6 cellular contexts compared by ENCODE assay signal in the genomic region with DNA sequence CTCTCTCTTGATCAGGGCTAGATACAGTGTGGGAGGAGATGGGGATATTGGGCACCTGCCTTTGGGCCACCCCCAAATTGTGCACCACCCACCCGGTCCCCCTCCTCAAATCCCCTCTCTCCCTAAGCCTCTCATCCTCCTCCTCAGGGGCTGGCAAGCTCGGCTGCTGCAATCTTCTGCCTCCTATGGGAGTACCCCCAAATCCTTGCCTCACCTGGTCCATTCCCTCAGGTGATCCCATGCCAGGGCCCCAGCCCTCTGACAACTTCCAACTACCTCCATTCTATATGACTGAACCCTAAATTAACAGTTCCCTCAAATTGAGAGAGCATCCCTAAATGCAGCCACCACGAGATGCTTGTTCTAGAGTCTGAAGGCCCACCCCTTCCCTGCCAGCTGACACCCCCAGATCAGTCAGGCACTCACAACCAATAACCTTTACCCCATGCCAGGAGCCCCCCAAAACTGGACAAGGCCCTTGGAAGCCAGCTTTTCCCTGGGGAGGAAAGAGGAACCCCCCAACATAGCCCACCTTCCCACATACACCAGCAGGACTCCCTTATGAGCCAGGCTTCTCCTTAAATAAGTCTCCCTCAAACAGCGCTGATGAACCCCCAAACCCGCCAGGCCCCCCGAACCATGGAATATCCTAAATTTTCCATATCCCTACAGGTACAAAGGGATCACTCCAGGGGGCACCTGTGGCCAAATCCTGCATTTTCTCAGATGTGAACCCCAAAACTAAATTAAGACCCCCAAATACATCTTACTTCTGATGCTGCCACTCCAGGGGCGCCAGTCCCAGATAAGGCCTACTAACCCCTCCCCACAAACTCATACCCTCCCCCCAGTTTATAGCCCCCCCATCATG. TPM values are rescaled to one million over a fixed set of nuclear protein-coding genes. Genes with fewer than 3 reads are reported as not detected.
DNase-seq lines count a peak whose midpoint lies in the region; ATAC-seq, FAIRE-seq and TF ChIP-seq lines count a peak whose summit lies in the region.

No MANE protein-coding gene starts in this region.

- H3K4me3 Mint-ChIP-seq in GM23338 = peak overlapping the region; percentile 70
- H3K4me3 Mint-ChIP-seq in nephron progenitor cell = peak overlapping the region; percentile 83

- peaks cover 17% of the 10 kb centered on the region for H3F3A ChIP-seq in GM23338 (replicated peaks; ENCODE audit: low read depth)

- H3K27me3 Mint-ChIP-seq in GM23338 (ENCODE audit: insufficient read depth, low read depth, poor library complexity) (peaks cover 45% of the 10 kb centered on the region), nephron progenitor cell (ENCODE audit: low read depth, poor library complexity) (no peaks in the 10 kb centered on the region)

- intact Hi-C loops in K562 (cut with micrococcal nuclease) = no loop called here

- H3K27ac ChIP-seq in GM23338 (ENCODE audit: low read depth) (no peak overlapping the region; the same call in 1 of the 2 replicates), K562 (ENCODE audit: extremely low read depth, low read depth, low read length) (peak overlapping the region; percentile 52; the same call in 1 of the 3 replicates)

- H3K27ac Mint-ChIP-seq in GM23338 (peak overlapping the region; percentile 86; the same call in 1 of the 2 replicates), nephron progenitor cell (peak overlapping the region; percentile 92)

- TF ChIP-seq RAD21 in K562 (CRISPR knock-in tag; conservative IDR thresholded peaks at IDR 0.05 in 1 of 2, IDR thresholded peaks at IDR 0.05 in 1 of 2) = no peak

- TF ChIP-seq CTCF in GM23338 (conservative IDR thresholded peaks at IDR 0.05; ENCODE audit: low read depth in 2 of 2) (no peak), K562 (IDR thresholded peaks at IDR 0.05 in 2 of 3, conservative IDR thresholded peaks at IDR 0.05 in 1 of 3; ENCODE audit: insufficient read depth in 2 of 3, low read depth in 1 of 3, low read length in 3 of 3) (no peak), nephron progenitor cell (IDR thresholded peaks at IDR 0.05) (no peak)

- peak overlapping the region; percentile 73 for H3K4me3 ChIP-seq in GM23338
- peak overlapping the region; percentile 44 for H3K4me3 ChIP-seq in K562

- no peak for TF ChIP-seq POLR2A in K562 (conservative IDR thresholded peaks at IDR 0.05)

- H3K9me2 ChIP-seq in GM23338 (ENCODE audit: insufficient read depth) = no peaks in the 10 kb centered on the region

- WGBS in K562 (ENCODE audit: insufficient coverage, low coverage, missing lambda C conversion rate) = 5% methylated on average over 7 of the region's 7 CpGs

- peak overlapping the region; percentile 95 for H3K4me2 ChIP-seq in GM23338
- peak overlapping the region; percentile 73 for H3K4me2 ChIP-seq in K562 (ENCODE audit: insufficient read depth, low read length)

- CTCF ChIA-PET in K562 (lab: Yijun Ruan, JAX; ENCODE audit: low intra/inter-chr PET ratio) = no interaction called here

- H4K20me1 ChIP-seq in GM23338 (replicated peaks; ENCODE audit: insufficient read depth) = peaks cover 5% of the 10 kb centered on the region; the same call in 1 of the 2 replicates
- H4K20me1 ChIP-seq in K562 (replicated peaks; ENCODE audit: control insufficient read depth, insufficient read depth, low read length) = peaks cover 6% of the 10 kb centered on the region

- H3K4me1 Mint-ChIP-seq in GM23338 (peaks cover 60% of the 10 kb centered on the region), nephron progenitor cell (peaks cover 86% of the 10 kb centered on the region)

- H2AFZ ChIP-seq in GM23338 = no peak overlapping the region
- no peak overlapping the region for H2AFZ ChIP-seq in K562 (ENCODE audit: low read depth, low read length)

- H3K79me2 ChIP-seq in GM23338 (replicated peaks; ENCODE audit: insufficient read depth) (peaks cover 29% of the 10 kb centered on the region), K562 (ENCODE audit: control insufficient read depth, insufficient read depth, low read length) (peaks cover 56% of the 10 kb centered on the region)

- DNase-seq in GM23338 (ENCODE audit: low spot score) = no peak
- DNase-seq in K562 (ENCODE audit: extremely low read depth in 1 of 4, low spot score in 3 of 4) = no peak
- no peak for DNase-seq in nephron progenitor cell
- DNase-seq in cerebellar nuclear complex (lab: John Stamatoyannopoulos, UW) = no peak
- DNase-seq in NCI-H1105 treated with DMSO at 0.1 percent for 48 hours (lab: John Stamatoyannopoulos, UW) = no peak

- no peaks in the 10 kb centered on the region for H3K36me3 ChIP-seq in GM23338 (ENCODE audit: insufficient read depth)
- H3K36me3 ChIP-seq in K562 (ENCODE audit: control insufficient read depth, insufficient read depth, low read length) = peaks cover 11% of the 10 kb centered on the region; the same call in 2 of the 3 replicates

- POLR2A ChIA-PET in K562 (lab: Yijun Ruan, JAX) = interaction anchor here (0.6 to 0.7 kb wide), 2 partner anchors 10 to 136 kb away, joined by 3 to 4 read pairs; no protein-coding TSS in a partner anchor

- H3K9me1 ChIP-seq in K562 (ENCODE audit: control insufficient read depth, insufficient read depth, low read length) = peaks cover 6% of the 10 kb centered on the region

- no peak for TF ChIP-seq EP300 in K562 (IDR thresholded peaks at IDR 0.05; ENCODE audit: low read length)

- H3K9me3 Mint-ChIP-seq in GM23338 (no peaks in the 10 kb centered on the region; the same call in 1 of the 3 replicates), nephron progenitor cell (no peaks in the 10 kb centered on the region)

- H3K9me3 ChIP-seq in K562 (replicated peaks; ENCODE audit: control insufficient read depth, insufficient read depth, low read depth, low read length) = no peaks in the 10 kb centered on the region

- H3K36me3 Mint-ChIP-seq in GM23338 (ENCODE audit: low read depth) = peaks cover 14% of the 10 kb centered on the region
- H3K36me3 Mint-ChIP-seq in nephron progenitor cell (ENCODE audit: low read depth) = peaks cover 6% of the 10 kb centered on the region

- H3K4me1 ChIP-seq in GM23338 (ENCODE audit: insufficient read depth) (peaks cover 53% of the 10 kb centered on the region), K562 (replicated peaks in 1 of 2; ENCODE audit: control insufficient read depth in 2 of 2, insufficient read depth in 2 of 2, low read length in 2 of 2) (peaks cover 39 to 56% of the 10 kb centered on the region in 2 experiments)

- BruUV-seq in K562 (replicated peaks; lab: Mats Ljungman, UMichigan) = TSS peak; percentile 38

- FAIRE-seq in K562 (lab: Jason Lieb, UNC) = no peak

- H3K27me3 ChIP-seq in GM23338 (ENCODE audit: insufficient read depth) (no peaks in the 10 kb centered on the region), K562 (ENCODE audit: control insufficient read depth in 2 of 2, insufficient read depth in 2 of 2, low read length in 2 of 2) (no peaks in the 10 kb centered on the region)

- ATAC-seq in GM23338 (no peak), K562 (no peak), HG02870 (IDR thresholded peaks at IDR 0.05; ENCODE audit: unreplicated experiment) (no peak)

- in situ Hi-C loops in K562 (cut with MboI) = no loop called here

- H3K9ac ChIP-seq in K562 (ENCODE audit: insufficient read depth in 1 of 2, low read depth in 2 of 2, low read length in 2 of 2) = peak overlapping the region in 1 of 2 experiments; percentile 82; a peak in 1 of 4 replicates

RNA-seq across cellular contexts. Expression of gene DLG4, which starts 3.2 kb away (rescaled TPM):
- 28.7 and 31.0 TPM in 2 replicates for total RNA-seq in GM23338 (2014; rRNA removed; shearing (Covaris generic))
- polyA plus RNA-seq in GM23338 (2016; fragmentation: Nextera tagmentation; extraction: Ambion mirVana) (7.7 and 11.1 TPM in 2 replicates), K562 (2011; rRNA removed) (4.6 and 9.8 TPM in 2 replicates), K562 (2014; fragmentation: Illumina TruSeq; extraction: Trizol) (6.3 and 7.8 TPM in 2 replicates), K562 (2014; fragmentation: Nextera tagmentation; extraction: Ambion mirVana) (under 1 TPM; 0.03 to 0.07 TPM), K562 (2014; rRNA removed) (6.6 and 8.5 TPM in 2 replicates)
- 43.5 and 75.5 TPM in 2 replicates for total RNA-seq in K562 (2011; cell fraction: chromatin; rRNA removed; ENCODE audit: low replicate concordance)
- 21.5 and 23.8 TPM in 2 replicates for total RNA-seq in K562 (2011; cell fraction: nucleolus; rRNA removed)
- total RNA-seq in K562 (2011; cell fraction: nucleoplasm; rRNA removed) = 31.9 and 46.3 TPM in 2 replicates
- total RNA-seq in K562 (2014; rRNA removed) (4.1 and 4.9 TPM in 2 replicates), K562 (2014; rRNA removed; fragmentation: Illumina TruSeq; extraction: Trizol) (2.2 and 3.1 TPM in 2 replicates), K562 (2015; rRNA removed; fragmentation: Illumina TruSeq; extraction: Trizol) (4.0 and 4.1 TPM in 2 replicates), K562 (2021) (8.8 and 12.0 TPM in 2 replicates)
- 4.1 and 4.3 TPM in 2 replicates for polyA plus RNA-seq in K562 (2011; cell fraction: cytosol; rRNA removed)
- polyA plus RNA-seq in K562 (2011; cell fraction: nucleus; rRNA removed) = 29.5 and 39.7 TPM in 2 replicates
- 11.6 and 11.9 TPM in 2 replicates for polyA plus RNA-seq in K562 (2012)
- 4.0 and 5.2 TPM in 2 replicates for polyA minus RNA-seq in K562 (2011; rRNA and poly(A)+ RNA removed)
- polyA minus RNA-seq in K562 (2011; cell fraction: cytosol; rRNA and poly(A)+ RNA removed) = 4.9 and 5.7 TPM in 2 replicates
- polyA minus RNA-seq in K562 (2011; cell fraction: nucleus; rRNA and poly(A)+ RNA removed) = 7.0 and 8.4 TPM in 2 replicates

RNA-seq across cellular contexts. Expression of gene ACADVL, which starts 3.3 kb away (rescaled TPM):
- total RNA-seq in GM23338 (2014; rRNA removed; shearing (Covaris generic)) = 108 and 152 TPM in 2 replicates
- polyA plus RNA-seq in GM23338 (2016; fragmentation: Nextera tagmentation; extraction: Ambion mirVana) (139 and 156 TPM in 2 replicates), K562 (2011; rRNA removed) (261 and 459 TPM in 2 replicates), K562 (2014; fragmentation: Illumina TruSeq; extraction: Trizol) (241 and 269 TPM in 2 replicates), K562 (2014; fragmentation: Nextera tagmentation; extraction: Ambion mirVana) (10 to 100 TPM; 25.5 to 46.2 TPM), K562 (2014; rRNA removed) (376 and 449 TPM in 2 replicates)
- total RNA-seq in K562 (2011; cell fraction: chromatin; rRNA removed; ENCODE audit: low replicate concordance) = 1,164 and 2,824 TPM in 2 replicates
- total RNA-seq in K562 (2011; cell fraction: nucleolus; rRNA removed) = 1,687 and 1,801 TPM in 2 replicates
- 1,262 and 1,361 TPM in 2 replicates for total RNA-seq in K562 (2011; cell fraction: nucleoplasm; rRNA removed)
- total RNA-seq in K562 (2014; rRNA removed) (214 and 235 TPM in 2 replicates), K562 (2014; rRNA removed; fragmentation: Illumina TruSeq; extraction: Trizol) (87.0 and 117 TPM in 2 replicates), K562 (2015; rRNA removed; fragmentation: Illumina TruSeq; extraction: Trizol) (180 and 194 TPM in 2 replicates), K562 (2021) (283 and 313 TPM in 2 replicates)
- polyA plus RNA-seq in K562 (2011; cell fraction: cytosol; rRNA removed) = 206 and 297 TPM in 2 replicates
- polyA plus RNA-seq in K562 (2011; cell fraction: nucleus; rRNA removed) = 4,218 and 4,978 TPM in 2 replicates
- 380 and 644 TPM in 2 replicates for polyA plus RNA-seq in K562 (2012)
- polyA minus RNA-seq in K562 (2011; rRNA and poly(A)+ RNA removed) = 93.6 and 95.1 TPM in 2 replicates
- polyA minus RNA-seq in K562 (2011; cell fraction: cytosol; rRNA and poly(A)+ RNA removed) = 82.1 and 82.9 TPM in 2 replicates
- polyA minus RNA-seq in K562 (2011; cell fraction: nucleus; rRNA and poly(A)+ RNA removed) = 363 and 519 TPM in 2 replicates

RNA-seq across cellular contexts. Expression of gene DVL2, which starts 17.8 kb away (rescaled TPM):
- 53.9 and 80.6 TPM in 2 replicates for total RNA-seq in GM23338 (2014; rRNA removed; shearing (Covaris generic))
- polyA plus RNA-seq in GM23338 (2016; fragmentation: Nextera tagmentation; extraction: Ambion mirVana) = 17.6 and 19.7 TPM in 2 replicates
- 108 and 173 TPM in 2 replicates for total RNA-seq in K562 (2011; cell fraction: chromatin; rRNA removed; ENCODE audit: low replicate concordance)
- 80.7 and 98.4 TPM in 2 replicates for total RNA-seq in K562 (2011; cell fraction: nucleolus; rRNA removed)
- total RNA-seq in K562 (2011; cell fraction: nucleoplasm; rRNA removed) = 85.2 and 125 TPM in 2 replicates
- total RNA-seq in K562 (2014; rRNA removed) = 39.1 and 42.9 TPM in 2 replicates
- total RNA-seq in K562 (2014; rRNA removed; fragmentation: Illumina TruSeq; extraction: Trizol) = 10.7 and 12.0 TPM in 2 replicates
- 24.3 and 25.9 TPM in 2 replicates for total RNA-seq in K562 (2015; rRNA removed; fragmentation: Illumina TruSeq; extraction: Trizol)
- 44.6 and 49.5 TPM in 2 replicates for total RNA-seq in K562 (2021)
- polyA plus RNA-seq in K562 (2011; rRNA removed) = 3.9 and 7.2 TPM in 2 replicates
- 6.9 and 7.1 TPM in 2 replicates for polyA plus RNA-seq in K562 (2011; cell fraction: cytosol; rRNA removed)
- 34.8 and 49.0 TPM in 2 replicates for polyA plus RNA-seq in K562 (2011; cell fraction: nucleus; rRNA removed)
- 45.7 and 51.8 TPM in 2 replicates for polyA plus RNA-seq in K562 (2012)
- polyA plus RNA-seq in K562 (2014; fragmentation: Illumina TruSeq; extraction: Trizol) = 34.0 and 35.5 TPM in 2 replicates
- 1 to 10 TPM; 1.3 TPM for polyA plus RNA-seq in K562 (2014; fragmentation: Nextera tagmentation; extraction: Ambion mirVana)
- 25.8 and 28.5 TPM in 2 replicates for polyA plus RNA-seq in K562 (2014; rRNA removed)
- polyA minus RNA-seq in K562 (2011; rRNA and poly(A)+ RNA removed) = 11.9 and 13.2 TPM in 2 replicates
- polyA minus RNA-seq in K562 (2011; cell fraction: cytosol; rRNA and poly(A)+ RNA removed) = 9.1 and 20.8 TPM in 2 replicates
- 30.4 and 34.9 TPM in 2 replicates for polyA minus RNA-seq in K562 (2011; cell fraction: nucleus; rRNA and poly(A)+ RNA removed)

RNA-seq across cellular contexts. Expression of gene PHF23, which starts 22.8 kb away (rescaled TPM):
- 33.2 and 51.0 TPM in 2 replicates for total RNA-seq in GM23338 (2014; rRNA removed; shearing (Covaris generic))
- polyA plus RNA-seq in GM23338 (2016; fragmentation: Nextera tagmentation; extraction: Ambion mirVana) = 35.4 and 36.6 TPM in 2 replicates
- total RNA-seq in K562 (2011; cell fraction: chromatin; rRNA removed; ENCODE audit: low replicate concordance) = 21.4 and 38.4 TPM in 2 replicates
- total RNA-seq in K562 (2011; cell fraction: nucleolus; rRNA removed) = 20.0 and 20.1 TPM in 2 replicates
- 23.5 and 23.7 TPM in 2 replicates for total RNA-seq in K562 (2011; cell fraction: nucleoplasm; rRNA removed)
- total RNA-seq in K562 (2014; rRNA removed) = 39.0 and 49.9 TPM in 2 replicates
- 27.8 and 28.1 TPM in 2 replicates for total RNA-seq in K562 (2014; rRNA removed; fragmentation: Illumina TruSeq; extraction: Trizol)
- total RNA-seq in K562 (2015; rRNA removed; fragmentation: Illumina TruSeq; extraction: Trizol) = 50.1 and 51.1 TPM in 2 replicates
- total RNA-seq in K562 (2021) = 33.7 and 38.6 TPM in 2 replicates
- 25.0 and 32.7 TPM in 2 replicates for polyA plus RNA-seq in K562 (2011; rRNA removed)
- 20.0 and 33.8 TPM in 2 replicates for polyA plus RNA-seq in K562 (2011; cell fraction: cytosol; rRNA removed)
- polyA plus RNA-seq in K562 (2011; cell fraction: nucleus; rRNA removed) = 16.8 and 28.4 TPM in 2 replicates
- 27.6 and 38.6 TPM in 2 replicates for polyA plus RNA-seq in K562 (2012)
- 53.1 and 87.5 TPM in 2 replicates for polyA plus RNA-seq in K562 (2014; fragmentation: Illumina TruSeq; extraction: Trizol)
- 1 to 10 TPM; 7.4 TPM for polyA plus RNA-seq in K562 (2014; fragmentation: Nextera tagmentation; extraction: Ambion mirVana)
- polyA plus RNA-seq in K562 (2014; rRNA removed) = 34.1 and 36.1 TPM in 2 replicates
- polyA minus RNA-seq in K562 (2011; rRNA and poly(A)+ RNA removed) = 20.2 and 26.4 TPM in 2 replicates
- polyA minus RNA-seq in K562 (2011; cell fraction: cytosol; rRNA and poly(A)+ RNA removed) = 14.2 and 19.9 TPM in 2 replicates
- polyA minus RNA-seq in K562 (2011; cell fraction: nucleus; rRNA and poly(A)+ RNA removed) = 7.1 and 10.6 TPM in 2 replicates

RNA-seq across cellular contexts. Expression of gene GABARAP, which starts 25.8 kb away (rescaled TPM):
- 88.8 and 128 TPM in 2 replicates for total RNA-seq in GM23338 (2014; rRNA removed; shearing (Covaris generic))
- polyA plus RNA-seq in GM23338 (2016; fragmentation: Nextera tagmentation; extraction: Ambion mirVana) = 497 and 520 TPM in 2 replicates
- 24.6 and 29.6 TPM in 2 replicates for total RNA-seq in K562 (2011; cell fraction: chromatin; rRNA removed; ENCODE audit: low replicate concordance)
- total RNA-seq in K562 (2011; cell fraction: nucleolus; rRNA removed) = 22.9 and 27.7 TPM in 2 replicates
- total RNA-seq in K562 (2011; cell fraction: nucleoplasm; rRNA removed) = 36.2 and 50.7 TPM in 2 replicates
- total RNA-seq in K562 (2014; rRNA removed) = 47.5 and 75.8 TPM in 2 replicates
- total RNA-seq in K562 (2014; rRNA removed; fragmentation: Illumina TruSeq; extraction: Trizol) = 104 and 117 TPM in 2 replicates
- total RNA-seq in K562 (2015; rRNA removed; fragmentation: Illumina TruSeq; extraction: Trizol) = 114 TPM in 2 replicates
- total RNA-seq in K562 (2021) = 152 and 155 TPM in 2 replicates
- 152 and 170 TPM in 2 replicates for polyA plus RNA-seq in K562 (2011; rRNA removed)
- 165 and 263 TPM in 2 replicates for polyA plus RNA-seq in K562 (2011; cell fraction: cytosol; rRNA removed)
- polyA plus RNA-seq in K562 (2011; cell fraction: nucleus; rRNA removed) = 57.4 and 88.4 TPM in 2 replicates
- polyA plus RNA-seq in K562 (2012) = 192 and 504 TPM in 2 replicates
- polyA plus RNA-seq in K562 (2014; fragmentation: Illumina TruSeq; extraction: Trizol) = 309 and 373 TPM in 2 replicates
- polyA plus RNA-seq in K562 (2014; fragmentation: Nextera tagmentation; extraction: Ambion mirVana) = 100 to 1,000 TPM; 246 to 279 TPM
- 130 and 135 TPM in 2 replicates for polyA plus RNA-seq in K562 (2014; rRNA removed)
- 102 and 103 TPM in 2 replicates for polyA minus RNA-seq in K562 (2011; rRNA and poly(A)+ RNA removed)
- polyA minus RNA-seq in K562 (2011; cell fraction: cytosol; rRNA and poly(A)+ RNA removed) = 54.3 and 65.2 TPM in 2 replicates
- 10.8 and 28.3 TPM in 2 replicates for polyA minus RNA-seq in K562 (2011; cell fraction: nucleus; rRNA and poly(A)+ RNA removed)
